In genomic region chr14:39668449-39668848, GRCh38 we compare ENCODE assay signal across 16 cellular contexts.
"Had no signal": no experiment of that assay in that cellular context is flagged by ENCODE, and none has a peak within 500 bp of the region (broad histone marks: within the 10 kb centered on the region; RNA-seq: fewer than 3 reads in every experiment).

No MANE protein-coding gene starts in this region.

- H3K27ac ChIP-seq: adrenal gland, heart right ventricle, suprapubic skin, upper lobe of left lung had no signal

- H3K4me3 Mint-ChIP-seq: activated CD4-positive, alpha-beta T cell treated with anti-CD3 and anti-CD28 coated beads, Interleukin-2, amount 10 ng/mL, durations not matched to agents 7 days and 5 days; WTC11 had no signal

- H3K36me3 Mint-ChIP-seq: WTC11 had no signal

- H3K27me3 Mint-ChIP-seq: activated CD4-positive, alpha-beta T cell treated with anti-CD3 and anti-CD28 coated beads, Interleukin-2, amount 10 ng/mL, durations not matched to agents 7 days and 5 days had no signal

- H3K9me3 Mint-ChIP-seq: activated CD4-positive, alpha-beta T cell treated with anti-CD3 and anti-CD28 coated beads, Interleukin-2, amount 10 ng/mL, durations not matched to agents 7 days and 5 days; WTC11 had no signal

- DNase-seq: activated CD4-positive, alpha-beta T cell treated with anti-CD3 and anti-CD28 coated beads, Interleukin-2, amount 10 ng/mL, durations not matched to agents 7 days and 5 days; activated CD8-positive, alpha-beta memory T cell treated with anti-CD3 and anti-CD28 coated beads for 24 hours; adrenal gland; central memory CD4-positive, alpha-beta T cell; cortex of kidney; effector CD8-positive, alpha-beta T cell; heart right ventricle; kidney; left ventricle myocardium superior; mesenchymal stem cell; stimulated activated CD4-positive, alpha-beta T cell treated with anti-CD3 and anti-CD28 coated beads, Interleukin-12 subunit alpha, Interleukin-12 subunit beta, amount 100 ng/mL, for 4 hours; T-helper 9 cell; upper lobe of left lung had no signal

- H3K27ac Mint-ChIP-seq: activated CD4-positive, alpha-beta T cell treated with anti-CD3 and anti-CD28 coated beads, Interleukin-2, amount 10 ng/mL, durations not matched to agents 7 days and 5 days; activated T-helper 2 cell treated with anti-CD3 and anti-CD28 coated beads, Interferon-gamma antibody, Interleukin-2, Interleukin-4, amounts not matched to agents 10 μg/mL and 5 μg/mL and 100 μg/mL, durations not matched to agents 14 hours and 24 hours and 36 hours; WTC11 had no signal

- ATAC-seq: heart right ventricle, left ventricle myocardium superior, WTC11 had no signal
